In genomic region chr7:134910968-134911367, GRCh38 we compare ENCODE assay signal across 3 cellular contexts.
TF ChIP-seq lines count a peak whose summit lies in the region.

No MANE protein-coding gene starts in this region.

TF ChIP-seq in GM23338, 12 proteins besides CTCF, POLR2A, EP300 and RAD21 (continued from another document and continues in another):
- TF ChIP-seq REST (IDR thresholded peaks at IDR 0.05; ENCODE audit: unreplicated experiment) (no peak), EZH2phosphoT487 (IDR thresholded peaks at IDR 0.05; ENCODE audit: unreplicated experiment) (no peak)

TF ChIP-seq in WTC11, 78 proteins besides CTCF, POLR2A, EP300 and RAD21 (continued from another document):
- TF ChIP-seq FOXP4 (CRISPR knock-in tag; IDR thresholded peaks at IDR 0.05) (no peak), OVOL2 (CRISPR knock-in tag; IDR thresholded peaks at IDR 0.05; ENCODE audit: borderline replicate concordance) (no peak), RELA (CRISPR knock-in tag; IDR thresholded peaks at IDR 0.05; ENCODE audit: borderline replicate concordance) (no peak), ZNF423 (CRISPR knock-in tag; IDR thresholded peaks at IDR 0.05) (no peak), MLX (CRISPR knock-in tag; IDR thresholded peaks at IDR 0.05) (no peak)

TF ChIP-seq in neural cell, 6 proteins besides CTCF, POLR2A, EP300 and RAD21 (continued from another document):
- TF ChIP-seq REST (IDR thresholded peaks at IDR 0.05; ENCODE audit: borderline replicate concordance), result no peak
